8 cellular contexts compared by ENCODE assay signal in the genomic region with DNA sequence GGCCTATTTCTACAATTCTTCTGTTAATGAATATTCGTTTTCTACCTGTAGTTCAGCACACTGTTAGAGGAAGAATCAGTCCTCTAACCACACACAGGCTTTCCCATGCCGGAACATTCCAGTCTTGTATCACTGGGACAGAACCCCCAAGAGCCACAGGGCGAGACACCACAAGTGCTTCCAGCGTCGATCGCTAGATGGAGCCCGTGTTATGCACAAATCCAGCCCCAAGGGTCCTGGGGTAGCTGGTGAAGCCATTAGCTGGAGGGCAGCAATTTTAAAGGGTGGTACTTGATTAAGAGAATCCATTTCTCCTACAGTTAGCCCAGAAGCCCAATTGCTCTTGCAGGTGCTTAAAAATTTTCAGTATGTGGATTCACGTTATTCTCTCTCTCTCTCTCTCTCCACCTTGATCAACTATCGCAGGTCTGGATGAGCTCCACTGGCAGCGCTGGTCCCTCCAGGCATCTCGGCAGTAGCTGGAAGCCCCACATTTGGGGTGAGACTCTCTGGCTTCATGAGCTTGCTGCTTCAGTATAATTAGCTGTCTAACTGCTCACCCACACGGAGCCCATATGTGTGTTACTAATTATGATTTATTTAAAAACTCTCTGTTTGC.
A peak's percentile ranks its signal among the peaks of the same experiment; 100 is the strongest.
DNase-seq lines count a peak whose midpoint lies in the region; ATAC-seq, FAIRE-seq and TF ChIP-seq lines count a peak whose summit lies in the region.

No MANE protein-coding gene starts in this region.

- H3K36me3 ChIP-seq in K562 (ENCODE audit: control insufficient read depth, insufficient read depth, low read length) (no peaks in the 10 kb centered on the region), stomach (no peaks in the 10 kb centered on the region)

- in situ Hi-C loops in K562 (cut with MboI) = loop anchor here (5.0 kb wide), 1 partner anchor 448 kb away; no protein-coding TSS in a partner anchor

- no peak overlapping the region for H3K4me3 ChIP-seq in K562
- H3K4me3 ChIP-seq in stomach = no peak overlapping the region

- DNase-seq in AG20443 (ENCODE audit: low spot score) (peak; percentile 88), NCI-H526 (lab: John Stamatoyannopoulos, UW) (peak; percentile 92 to 98), K562 (ENCODE audit: extremely low read depth in 1 of 4, low spot score in 3 of 4) (peak; percentile 64 to 66 (median 66)), inferior parietal cortex (ENCODE audit: extremely low spot score) (peak; percentile 84), stomach (peak; percentile 39), NCI-H1694 treated with DMSO at 0.1 percent for 48 hours (lab: John Stamatoyannopoulos, UW) (no peak)

- no peaks in the 10 kb centered on the region for H3K9me3 ChIP-seq in K562 (replicated peaks; ENCODE audit: control insufficient read depth, insufficient read depth, low read depth, low read length)
- no peaks in the 10 kb centered on the region for H3K9me3 ChIP-seq in stomach

- TF ChIP-seq POLR2A in K562 (conservative IDR thresholded peaks at IDR 0.05) (no peak), stomach (IDR thresholded peaks at IDR 0.05) (no peak)

- H2AFZ ChIP-seq in K562 (ENCODE audit: low read depth, low read length) = no peak overlapping the region

- no peak overlapping the region for H3K27ac ChIP-seq in K562 (ENCODE audit: extremely low read depth, low read depth, low read length)
- H3K27ac ChIP-seq in stomach = no peak overlapping the region

- H3K9ac ChIP-seq in K562 (ENCODE audit: insufficient read depth in 1 of 2, low read depth in 2 of 2, low read length in 2 of 2) = no peak overlapping the region

- no peaks in the 10 kb centered on the region for H4K20me1 ChIP-seq in K562 (replicated peaks; ENCODE audit: control insufficient read depth, insufficient read depth, low read length)

- no peaks in the 10 kb centered on the region for H3K9me1 ChIP-seq in K562 (ENCODE audit: control insufficient read depth, insufficient read depth, low read length)

- TF ChIP-seq EP300 in K562 (IDR thresholded peaks at IDR 0.05; ENCODE audit: low read length) (no peak), stomach (IDR thresholded peaks at IDR 0.05) (no peak)

- no peaks in the 10 kb centered on the region for H3K4me1 ChIP-seq in K562 (replicated peaks in 1 of 2; ENCODE audit: control insufficient read depth in 2 of 2, insufficient read depth in 2 of 2, low read length in 2 of 2)
- peaks cover 0 to 7% (median 0%) of the 10 kb centered on the region in 4 donors for H3K4me1 ChIP-seq in stomach

- no TSS peak for BruUV-seq in K562 (replicated peaks; lab: Mats Ljungman, UMichigan)

- ATAC-seq in HG02885 (IDR thresholded peaks at IDR 0.05; ENCODE audit: poor library complexity, unreplicated experiment) = peak; percentile 74
- ATAC-seq in K562 = peak; percentile 98

- peak; percentile 81 for FAIRE-seq in K562 (lab: Jason Lieb, UNC)

- intact Hi-C loops in K562 (cut with micrococcal nuclease) (loop anchor here (1.0 kb wide), 2 partner anchors 447 to 610 kb away; no protein-coding TSS in a partner anchor), stomach (cut with DNase I; ENCODE audit: low total_unique reads) (loop anchor here (10.0 kb wide), 1 partner anchor 610 kb away; no protein-coding TSS in a partner anchor)

- no peak overlapping the region for H3K4me2 ChIP-seq in K562 (ENCODE audit: insufficient read depth, low read length)

- POLR2A ChIA-PET in K562 (lab: Yijun Ruan, JAX) = interaction anchor here (0.5 kb wide), 1 partner anchor 46 kb away, joined by 3 read pairs; no protein-coding TSS in a partner anchor

- TF ChIP-seq RAD21 in K562 (CRISPR knock-in tag; conservative IDR thresholded peaks at IDR 0.05 in 1 of 2, IDR thresholded peaks at IDR 0.05 in 1 of 2) = peak; percentile 48 to 78

- 0% methylated on average over 12 of the region's 12 CpGs for WGBS in K562 (ENCODE audit: insufficient coverage, low coverage, missing lambda C conversion rate)
- WGBS in stomach, 5 donors = 23 to 28% (median 28%) methylated on average over 12 of the region's 12 CpGs

- CTCF ChIA-PET in K562 (lab: Yijun Ruan, JAX; ENCODE audit: low intra/inter-chr PET ratio) = interaction anchor here (0.6 kb wide), 1 partner anchor 448 kb away, joined by 3 read pairs; no protein-coding TSS in a partner anchor

- peak; percentile 83 for TF ChIP-seq CTCF in GM12874 (IDR thresholded peaks at IDR 0.05; ENCODE audit: insufficient read depth, low read depth, low read length)
- peak; percentile 72 to 81 (median 75) for TF ChIP-seq CTCF in K562 (IDR thresholded peaks at IDR 0.05 in 2 of 3, conservative IDR thresholded peaks at IDR 0.05 in 1 of 3; ENCODE audit: insufficient read depth in 2 of 3, low read depth in 1 of 3, low read length in 3 of 3)
- TF ChIP-seq CTCF in stomach (IDR thresholded peaks at IDR 0.05) = peak in 5 of 7 experiments; percentile 25 to 66 (median 59)

- no peaks in the 10 kb centered on the region for H3K79me2 ChIP-seq in K562 (ENCODE audit: control insufficient read depth, insufficient read depth, low read length)

- no peaks in the 10 kb centered on the region for H3K27me3 ChIP-seq in K562 (ENCODE audit: control insufficient read depth in 2 of 2, insufficient read depth in 2 of 2, low read length in 2 of 2)
- H3K27me3 ChIP-seq in stomach = peaks cover 0 to 13% (median 4%) of the 10 kb centered on the region in 3 donors

TF ChIP-seq in K562, 482 proteins besides CTCF, POLR2A, EP300 and RAD21:
- TF ChIP-seq FOXK2 (conservative IDR thresholded peaks at IDR 0.05 in 1 of 2, IDR thresholded peaks at IDR 0.05 in 1 of 2; ENCODE audit: low read depth in 2 of 2) (no peak), SMC3 (conservative IDR thresholded peaks at IDR 0.05; ENCODE audit: insufficient read depth, low read depth, low read length) (peak; percentile 58; the same call in 1 of the 2 replicates)
